Comparison of ENCODE assay signal across 21 cellular contexts in the genomic region with DNA sequence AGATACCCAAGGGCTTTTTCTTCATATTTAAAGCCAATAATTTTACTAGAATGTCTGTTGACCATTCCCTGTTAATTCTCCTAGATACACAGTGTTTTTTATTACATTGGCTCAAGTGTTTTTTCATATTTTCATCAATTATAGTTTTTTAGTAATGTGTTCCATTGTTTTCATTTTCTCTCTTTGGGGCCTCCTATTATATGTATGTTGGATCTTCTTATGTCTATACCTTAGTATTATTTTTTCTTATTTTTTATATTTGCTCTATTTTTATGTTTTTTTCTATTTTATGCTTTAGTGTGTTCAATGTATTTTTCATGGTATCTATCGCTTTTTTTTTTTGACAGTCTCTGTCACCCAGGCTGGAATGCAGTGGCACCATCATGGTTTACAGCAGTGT. TPM values are rescaled to one million over a fixed set of nuclear protein-coding genes. Genes with fewer than 3 reads are reported as not detected.
DNase-seq lines count a peak whose midpoint lies in the region; ATAC-seq and TF ChIP-seq lines count a peak whose summit lies in the region.
"Had no signal": no experiment of that assay in that cellular context is flagged by ENCODE, and none has a peak within 500 bp of the region (broad histone marks: within the 10 kb centered on the region; RNA-seq: fewer than 3 reads in every experiment).

No MANE protein-coding gene starts in this region.

- H3K27ac ChIP-seq in C4-2B (peak overlapping the region; percentile 56), endodermal cell (ENCODE audit: low read depth, low read length) (no peak overlapping the region)

- H3K27ac Mint-ChIP-seq in endodermal cell: no peak overlapping the region
- H3K27ac Mint-ChIP-seq in activated CD8-positive, alpha-beta memory T cell treated with anti-CD3 and anti-CD28 coated beads, Interleukin-2, amount 10 ng/mL, durations not matched to agents 7 days and 5 days: no peak overlapping the region
- no peak overlapping the region for H3K27ac Mint-ChIP-seq in natural killer cell treated with Interleukin-12 subunit alpha and Interleukin-12 subunit beta and Interleukin-15 and Interleukin-18, amount 100 ng/mL, for 72 hours
- H3K27ac Mint-ChIP-seq: CD4-positive, CD25-positive, alpha-beta regulatory T cell had no signal

- H3K4me1 Mint-ChIP-seq in endodermal cell: peaks cover 49% of the 10 kb centered on the region
- peaks cover 5% of the 10 kb centered on the region for H3K4me1 Mint-ChIP-seq in activated CD8-positive, alpha-beta memory T cell treated with anti-CD3 and anti-CD28 coated beads, Interleukin-2, amount 10 ng/mL, durations not matched to agents 7 days and 5 days
- H3K4me1 Mint-ChIP-seq in natural killer cell treated with Interleukin-12 subunit alpha and Interleukin-12 subunit beta and Interleukin-15 and Interleukin-18, amount 100 ng/mL, for 72 hours (ENCODE audit: low read depth in 2 of 2): peaks cover 5 to 7% of the 10 kb centered on the region in 2 donors

- no peaks in the 10 kb centered on the region for H3K27me3 ChIP-seq in endodermal cell (ENCODE audit: control insufficient read depth, insufficient read depth, low read length, poor library complexity, severe bottlenecking)
- H3K27me3 ChIP-seq: BE2C had no signal

- H3K36me3 ChIP-seq in endodermal cell (ENCODE audit: control insufficient read depth, insufficient read depth, low read length): peaks cover 48% of the 10 kb centered on the region

- no peak overlapping the region for H3K9ac ChIP-seq in endodermal cell (ENCODE audit: extremely low read depth, low read length, poor library complexity, severe bottlenecking)

- no peak for ATAC-seq in activated CD8-positive, alpha-beta memory T cell treated with anti-CD3 and anti-CD28 coated beads, Interleukin-2, amount 10 ng/mL, durations not matched to agents 7 days and 5 days
- no peak for ATAC-seq in natural killer cell treated with Interleukin-12 subunit alpha and Interleukin-12 subunit beta and Interleukin-15 and Interleukin-18, amount 100 ng/mL, for 72 hours
- ATAC-seq in GM18498 (IDR thresholded peaks at IDR 0.05; ENCODE audit: unreplicated experiment): no peak
- ATAC-seq: Panc1 had no signal

- CTCF ChIA-PET in activated CD8-positive, alpha-beta memory T cell treated with anti-CD3 and anti-CD28 coated beads, Interleukin-2, amount 10 ng/mL, durations not matched to agents 7 days and 5 days (lab: Charles Lee): no interaction called here

- WGBS in endodermal cell (ENCODE audit: insufficient coverage in 1 of 2, insufficient read length in 1 of 2), 2 experiments: 92 to 100% methylated on average over 1 of the region's 1 CpG

- H3K36me3 Mint-ChIP-seq in endodermal cell (ENCODE audit: low read depth): peaks cover 49% of the 10 kb centered on the region
- peaks cover 49% of the 10 kb centered on the region for H3K36me3 Mint-ChIP-seq in activated CD8-positive, alpha-beta memory T cell treated with anti-CD3 and anti-CD28 coated beads, Interleukin-2, amount 10 ng/mL, durations not matched to agents 7 days and 5 days
- peaks cover 28% of the 10 kb centered on the region for H3K36me3 Mint-ChIP-seq in natural killer cell treated with Interleukin-12 subunit alpha and Interleukin-12 subunit beta and Interleukin-15 and Interleukin-18, amount 100 ng/mL, for 72 hours

- peaks cover 34% of the 10 kb centered on the region for H3K9me3 ChIP-seq in endodermal cell (ENCODE audit: control insufficient read depth, low read length)

- H3K4me1 ChIP-seq in endodermal cell (ENCODE audit: control insufficient read depth, insufficient read depth, low read length): peaks cover 5% of the 10 kb centered on the region

- H3K9me3 Mint-ChIP-seq in endodermal cell: peaks cover 26% of the 10 kb centered on the region
- H3K9me3 Mint-ChIP-seq in activated CD8-positive, alpha-beta memory T cell treated with anti-CD3 and anti-CD28 coated beads, Interleukin-2, amount 10 ng/mL, durations not matched to agents 7 days and 5 days (ENCODE audit: low read depth): peaks cover 15% of the 10 kb centered on the region
- H3K9me3 Mint-ChIP-seq in natural killer cell treated with Interleukin-12 subunit alpha and Interleukin-12 subunit beta and Interleukin-15 and Interleukin-18, amount 100 ng/mL, for 72 hours: peaks cover 7% of the 10 kb centered on the region

- H3K27me3 Mint-ChIP-seq in endodermal cell (ENCODE audit: insufficient read depth): no peaks in the 10 kb centered on the region
- H3K27me3 Mint-ChIP-seq in activated CD8-positive, alpha-beta memory T cell treated with anti-CD3 and anti-CD28 coated beads, Interleukin-2, amount 10 ng/mL, durations not matched to agents 7 days and 5 days: no peaks in the 10 kb centered on the region
- H3K27me3 Mint-ChIP-seq in natural killer cell treated with Interleukin-12 subunit alpha and Interleukin-12 subunit beta and Interleukin-15 and Interleukin-18, amount 100 ng/mL, for 72 hours: no peaks in the 10 kb centered on the region
- H3K27me3 Mint-ChIP-seq: CD4-positive, CD25-positive, alpha-beta regulatory T cell had no signal

- DNase-seq in ELR (ENCODE audit: low read depth) (peak; percentile 13), OCI-M1 (lab: John Stamatoyannopoulos, UW) (peak; percentile 49), endodermal cell (no peak), occipital lobe (lab: John Stamatoyannopoulos, UW) (no peak)
- no peak for DNase-seq in activated CD8-positive, alpha-beta memory T cell treated with anti-CD3 and anti-CD28 coated beads, Interleukin-2, amount 10 ng/mL, durations not matched to agents 7 days and 5 days
- no peak for DNase-seq in natural killer cell treated with Interleukin-12 subunit alpha and Interleukin-12 subunit beta and Interleukin-15 and Interleukin-18, amount 100 ng/mL, for 72 hours (ENCODE audit: low spot score)
- DNase-seq: BE2C; CD4-positive, CD25-positive, alpha-beta regulatory T cell; DMS79; H7; MM.1S; NCI-H1092 treated with DMSO at 0.1 percent for 48 hours; NCI-H146; NCI-H2029; NCI-H2171 treated with DMSO at 0.1 percent for 48 hours; NCI-H446; NCI-H69; T-helper 1 cell had no signal

- H3K4me3 ChIP-seq in endodermal cell (ENCODE audit: low read length): peak overlapping the region; percentile 21

- no peak overlapping the region for H3K4me3 Mint-ChIP-seq in endodermal cell
- H3K4me3 Mint-ChIP-seq in activated CD8-positive, alpha-beta memory T cell treated with anti-CD3 and anti-CD28 coated beads, Interleukin-2, amount 10 ng/mL, durations not matched to agents 7 days and 5 days: no peak overlapping the region
- H3K4me3 Mint-ChIP-seq in natural killer cell treated with Interleukin-12 subunit alpha and Interleukin-12 subunit beta and Interleukin-15 and Interleukin-18, amount 100 ng/mL, for 72 hours: no peak overlapping the region
- H3K4me3 Mint-ChIP-seq: CD4-positive, CD25-positive, alpha-beta regulatory T cell had no signal

- TF ChIP-seq CTCF in C4-2B (conservative IDR thresholded peaks at IDR 0.05) (no peak), endodermal cell (conservative IDR thresholded peaks at IDR 0.05) (no peak)

RNA-seq across cellular contexts. Expression of a gene that starts 7.5 kb away (rescaled TPM):
- total RNA-seq in endodermal cell: 10 to 100 TPM; 44.6 to 50.9 TPM
- polyA plus RNA-seq in endodermal cell (2013, experiment 1 of 2): 37.3 TPM
- polyA plus RNA-seq in endodermal cell (2013, experiment 2 of 2): 35.4 TPM
- total RNA-seq in activated CD8-positive, alpha-beta memory T cell treated with anti-CD3 and anti-CD28 coated beads, Interleukin-2, amount 10 ng/mL, durations not matched to agents 7 days and 5 days: 10 to 100 TPM in 1 of 2 experiments, 1 to 10 TPM in 1; 7.1 to 11.6 TPM
- total RNA-seq in natural killer cell treated with Interleukin-12 subunit alpha and Interleukin-12 subunit beta and Interleukin-15 and Interleukin-18, amount 100 ng/mL, for 72 hours: 10 to 100 TPM in 1 of 2 donors, 1 to 10 TPM in 1; 3.5 to 14.6 TPM
- 8.6 TPM for total RNA-seq in occipital lobe

Comparison
In these comparisons a context has a peak if more than half of its experiments do, and no peak if none do; other contexts are left out.
1. DNase-seq: peak in ELR (single experiment) and OCI-M1 (single experiment); none in endodermal cell (single experiment), activated CD8-positive, alpha-beta memory T cell treated with anti-CD3 and anti-CD28 coated beads, Interleukin-2, amount 10 ng/mL, durations not matched to agents 7 days and 5 days (single experiment), natural killer cell treated with Interleukin-12 subunit alpha and Interleukin-12 subunit beta and Interleukin-15 and Interleukin-18, amount 100 ng/mL, for 72 hours (single experiment) and occipital lobe (single experiment).